1 cellular context compared by ENCODE assay signal in the genomic region with DNA sequence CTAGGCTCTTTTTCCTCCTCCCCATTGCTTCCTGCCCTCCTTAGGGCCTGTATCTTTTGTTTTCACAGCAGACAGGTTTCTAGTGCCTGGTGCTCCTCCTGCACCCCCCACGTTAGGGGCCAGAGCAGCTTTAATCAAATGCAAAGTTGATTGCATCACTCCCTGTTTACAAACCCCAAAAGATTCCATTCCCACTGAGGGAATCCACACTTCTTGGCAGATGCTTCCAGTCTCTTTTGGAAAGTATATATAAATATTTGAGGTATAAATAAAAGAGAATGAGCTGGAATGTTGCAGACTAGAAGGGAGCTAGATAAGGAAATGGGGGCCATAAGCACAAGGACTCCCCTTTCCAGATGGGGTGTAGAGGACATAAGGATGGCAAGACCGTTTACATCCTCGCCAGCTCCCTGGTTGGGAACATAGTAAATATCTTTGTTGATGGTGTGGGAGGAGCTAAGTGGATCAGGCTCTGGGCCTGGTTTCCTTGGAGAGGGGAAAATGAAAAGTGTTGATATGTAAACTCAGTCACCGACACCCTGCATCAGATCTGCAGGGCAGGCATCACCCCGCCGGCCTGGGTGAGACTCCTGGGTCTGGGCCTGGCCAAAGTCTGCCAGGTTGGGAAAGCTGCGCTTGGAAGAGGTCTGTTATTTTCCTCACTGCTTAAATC.
A peak's percentile ranks its signal among the peaks of the same experiment; 100 is the strongest.
TF ChIP-seq lines count a peak whose summit lies in the region.

No MANE protein-coding gene starts in this region.

TF ChIP-seq in WTC11, 78 proteins besides CTCF, POLR2A, EP300 and RAD21 (continued from another document):
- TF ChIP-seq, protein P1, sequence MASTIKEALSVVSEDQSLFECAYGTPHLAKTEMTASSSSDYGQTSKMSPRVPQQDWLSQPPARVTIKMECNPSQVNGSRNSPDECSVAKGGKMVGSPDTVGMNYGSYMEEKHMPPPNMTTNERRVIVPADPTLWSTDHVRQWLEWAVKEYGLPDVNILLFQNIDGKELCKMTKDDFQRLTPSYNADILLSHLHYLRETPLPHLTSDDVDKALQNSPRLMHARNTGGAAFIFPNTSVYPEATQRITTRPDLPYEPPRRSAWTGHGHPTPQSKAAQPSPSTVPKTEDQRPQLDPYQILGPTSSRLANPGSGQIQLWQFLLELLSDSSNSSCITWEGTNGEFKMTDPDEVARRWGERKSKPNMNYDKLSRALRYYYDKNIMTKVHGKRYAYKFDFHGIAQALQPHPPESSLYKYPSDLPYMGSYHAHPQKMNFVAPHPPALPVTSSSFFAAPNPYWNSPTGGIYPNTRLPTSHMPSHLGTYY (CRISPR knock-in tag; IDR thresholded peaks at IDR 0.05), result no peak
- TF ChIP-seq ETV6 (CRISPR knock-in tag; IDR thresholded peaks at IDR 0.05), result peak; percentile 52; the same call in 1 of the 2 replicates
TF ChIP-seq in WTC11: peak in this region for 7.
